ENCODE assay signal across 8 cellular contexts in the genomic region with DNA sequence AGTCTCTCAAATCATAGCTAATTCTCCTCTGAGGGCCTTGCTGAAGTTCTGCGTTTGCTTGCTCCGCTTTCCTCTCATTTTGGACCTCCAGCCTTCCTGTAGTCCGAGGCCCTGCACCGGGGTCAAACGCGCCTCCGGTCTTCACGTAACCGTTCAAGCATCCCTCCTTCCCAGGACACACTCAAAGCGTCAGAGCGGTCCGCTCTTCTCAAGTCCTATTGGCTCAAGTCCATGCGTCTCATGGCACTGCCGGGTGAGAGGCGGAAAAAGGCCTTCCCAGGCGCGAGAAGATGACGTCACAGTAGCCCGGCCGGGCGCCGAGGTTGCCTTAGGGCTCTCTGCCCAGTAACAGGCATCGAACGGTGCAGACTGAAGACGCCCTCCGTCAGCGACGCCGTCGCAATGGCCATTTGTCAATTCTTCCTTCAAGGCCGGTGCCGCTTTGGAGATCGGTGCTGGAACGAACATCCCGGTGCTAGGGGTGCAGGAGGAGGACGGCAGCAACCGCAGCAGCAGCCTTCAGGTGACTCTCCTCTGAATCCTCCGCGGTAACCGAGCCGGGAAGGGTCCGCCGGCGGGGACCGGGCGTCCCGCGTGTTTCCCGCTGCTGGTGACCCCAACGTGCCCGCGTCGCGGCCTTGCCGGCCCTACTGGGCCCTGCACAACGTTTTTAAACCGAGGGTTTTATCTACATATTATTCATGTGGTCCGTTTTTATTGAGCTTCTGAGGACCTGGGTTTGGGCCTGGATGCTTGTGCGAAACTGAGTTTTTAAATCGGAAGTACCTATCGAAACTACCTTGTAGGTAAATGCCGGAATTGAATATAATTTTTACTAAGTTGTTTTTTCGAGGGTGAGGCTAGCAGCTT. TPM values are rescaled to one million over a fixed set of nuclear protein-coding genes. Genes with fewer than 3 reads are reported as not detected.
DNase-seq lines count a peak whose midpoint lies in the region; ATAC-seq and TF ChIP-seq lines count a peak whose summit lies in the region.

A gene with protein sequence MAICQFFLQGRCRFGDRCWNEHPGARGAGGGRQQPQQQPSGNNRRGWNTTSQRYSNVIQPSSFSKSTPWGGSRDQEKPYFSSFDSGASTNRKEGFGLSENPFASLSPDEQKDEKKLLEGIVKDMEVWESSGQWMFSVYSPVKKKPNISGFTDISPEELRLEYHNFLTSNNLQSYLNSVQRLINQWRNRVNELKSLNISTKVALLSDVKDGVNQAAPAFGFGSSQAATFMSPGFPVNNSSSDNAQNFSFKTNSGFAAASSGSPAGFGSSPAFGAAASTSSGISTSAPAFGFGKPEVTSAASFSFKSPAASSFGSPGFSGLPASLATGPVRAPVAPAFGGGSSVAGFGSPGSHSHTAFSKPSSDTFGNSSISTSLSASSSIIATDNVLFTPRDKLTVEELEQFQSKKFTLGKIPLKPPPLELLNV (plus strand): TSS at position 365 of the 870 bp plus-strand sequence. CDS start 38 bp downstream, at position 403.

- peak; percentile 99 for ATAC-seq in GM23338
- peak; percentile 93 to 94 for ATAC-seq in naive B cell (ENCODE audit: low read depth in 2 of 2)
- ATAC-seq in stimulated activated memory B cell treated with anti-CD40 and anti-IgM and Interleukin-4, amounts not matched to agents 10 μg/mL and 1 μg/mL and 100 μg/mL, for 72 hours: peak; percentile 99

- no peaks in the 10 kb centered on the region for H3K9me2 ChIP-seq in DOHH2 (replicated peaks; ENCODE audit: control insufficient read depth, low read length)
- no peaks in the 10 kb centered on the region for H3K9me2 ChIP-seq in GM23338 (ENCODE audit: insufficient read depth)

- no peak for TF ChIP-seq CTCF in DOHH2 (IDR thresholded peaks at IDR 0.05; ENCODE audit: low read depth, low read length, poor library complexity, severe bottlenecking)
- TF ChIP-seq CTCF in GM23338 (conservative IDR thresholded peaks at IDR 0.05; ENCODE audit: low read depth in 2 of 2): no peak

- H3K4me1 ChIP-seq in DOHH2 (ENCODE audit: control insufficient read depth, low read length) (peaks cover 33% of the 10 kb centered on the region), GM23338 (ENCODE audit: insufficient read depth) (peaks cover 7% of the 10 kb centered on the region)

- peak within 1 kb of the TSS; percentile 91 for H3K4me2 ChIP-seq in DOHH2 (ENCODE audit: low read length)
- H3K4me2 ChIP-seq in GM23338: peak within 1 kb of the TSS; percentile 86

- peak within 1 kb of the TSS; percentile 84 for H3K27ac ChIP-seq in DOHH2 (ENCODE audit: low read depth, low read length)
- H3K27ac ChIP-seq in GM23338 (ENCODE audit: low read depth): peak within 1 kb of the TSS; percentile 94

- H3K9me3 ChIP-seq in DOHH2 (ENCODE audit: control insufficient read depth, insufficient read depth, low read length): no peaks in the 10 kb centered on the region

- peaks cover 67% of the 10 kb centered on the region for H3K79me2 ChIP-seq in DOHH2 (ENCODE audit: control insufficient read depth, low read length)
- H3K79me2 ChIP-seq in GM23338 (replicated peaks; ENCODE audit: insufficient read depth): peaks cover 35% of the 10 kb centered on the region

- peak within 1 kb of the TSS; percentile 56 for H2AFZ ChIP-seq in GM23338

- H3K4me3 Mint-ChIP-seq in GM23338 (peak within 1 kb of the TSS; percentile 91), naive B cell (peak within 1 kb of the TSS; percentile 95 to 100 (median 98))
- peak within 1 kb of the TSS; percentile 86 for H3K4me3 Mint-ChIP-seq in stimulated activated memory B cell treated with anti-CD40 and anti-IgM and Interleukin-4, amounts not matched to agents 10 μg/mL and 1 μg/mL and 100 μg/mL, for 72 hours

- H3K27ac Mint-ChIP-seq in GM23338 (peak within 1 kb of the TSS; percentile 99), naive B cell (peak within 1 kb of the TSS; percentile 98 to 100 (median 100))
- H3K27ac Mint-ChIP-seq in stimulated activated memory B cell treated with anti-CD40 and anti-IgM and Interleukin-4, amounts not matched to agents 10 μg/mL and 1 μg/mL and 100 μg/mL, for 72 hours: peak within 1 kb of the TSS; percentile 95

- H3K9me3 Mint-ChIP-seq in GM23338: no peaks in the 10 kb centered on the region; the same call in 2 of the 3 replicates
- H3K9me3 Mint-ChIP-seq in naive B cell: no peaks in the 10 kb centered on the region
- H3K9me3 Mint-ChIP-seq in stimulated activated memory B cell treated with anti-CD40 and anti-IgM and Interleukin-4, amounts not matched to agents 10 μg/mL and 1 μg/mL and 100 μg/mL, for 72 hours: no peaks in the 10 kb centered on the region

- DNase-seq in GM23338 (ENCODE audit: low spot score) (peak; percentile 100), LHCN-M2 (ENCODE audit: low read depth) (peak; percentile 100), RPMI8226 (peak; percentile 100), fibroblast of gingiva (ENCODE audit: low read depth) (peak; percentile 99), naive B cell (peak; percentile 95)
- peak; percentile 90 to 91 for DNase-seq in activated T-helper 1 cell treated with anti-CD3 and anti-CD28 coated beads, Interleukin-2, amount 50 U/mL, for 16 hours (ENCODE audit: low read depth in 1 of 2, low spot score in 1 of 2)

- H3K36me3 Mint-ChIP-seq in GM23338 (ENCODE audit: low read depth) (peaks cover 17% of the 10 kb centered on the region; the same call in 2 of the 3 replicates), naive B cell (no peaks in the 10 kb centered on the region)
- no peaks in the 10 kb centered on the region for H3K36me3 Mint-ChIP-seq in stimulated activated memory B cell treated with anti-CD40 and anti-IgM and Interleukin-4, amounts not matched to agents 10 μg/mL and 1 μg/mL and 100 μg/mL, for 72 hours

- H4K20me1 ChIP-seq in DOHH2 (ENCODE audit: control insufficient read depth, insufficient read depth, low read depth, low read length) (peaks cover 5% of the 10 kb centered on the region; the same call in 1 of the 2 replicates), GM23338 (replicated peaks; ENCODE audit: insufficient read depth) (0 out of 2 replicates have a peak, but pooled peaks cover 4% of the 10 kb centered on the region)

- H3K27me3 ChIP-seq in DOHH2 (ENCODE audit: control insufficient read depth, low read length) (no peaks in the 10 kb centered on the region), GM23338 (ENCODE audit: insufficient read depth) (no peaks in the 10 kb centered on the region)

- H3K4me3 ChIP-seq in DOHH2 (ENCODE audit: low read length) (peak within 1 kb of the TSS; percentile 92), GM23338 (peak within 1 kb of the TSS; percentile 69)

- H3K36me3 ChIP-seq in DOHH2 (ENCODE audit: control insufficient read depth, low read length): peaks cover 44% of the 10 kb centered on the region
- H3K36me3 ChIP-seq in GM23338 (ENCODE audit: insufficient read depth): peaks cover 11% of the 10 kb centered on the region; the same call in 1 of the 2 replicates

- H3K4me1 Mint-ChIP-seq in GM23338 (peaks cover 15% of the 10 kb centered on the region), naive B cell (peaks cover 16 to 43% (median 21%) of the 10 kb centered on the region in 3 donors)
- H3K4me1 Mint-ChIP-seq in stimulated activated memory B cell treated with anti-CD40 and anti-IgM and Interleukin-4, amounts not matched to agents 10 μg/mL and 1 μg/mL and 100 μg/mL, for 72 hours: peaks cover 23% of the 10 kb centered on the region

- H3F3A ChIP-seq in DOHH2 (ENCODE audit: control insufficient read depth, insufficient read depth): peaks cover 8% of the 10 kb centered on the region
- H3F3A ChIP-seq in GM23338 (replicated peaks; ENCODE audit: low read depth): 0 out of 2 replicates have a peak, but pooled peaks cover 6% of the 10 kb centered on the region

- H3K27me3 Mint-ChIP-seq in GM23338 (ENCODE audit: insufficient read depth, low read depth, poor library complexity) (peaks cover 6% of the 10 kb centered on the region), naive B cell (no peaks in the 10 kb centered on the region)
- H3K27me3 Mint-ChIP-seq in stimulated activated memory B cell treated with anti-CD40 and anti-IgM and Interleukin-4, amounts not matched to agents 10 μg/mL and 1 μg/mL and 100 μg/mL, for 72 hours: no peaks in the 10 kb centered on the region

RNA-seq across cellular contexts. Expression of the gene that starts here (rescaled TPM):
- 42.7 and 44.7 TPM in 2 replicates for total RNA-seq in GM23338 (2014; rRNA removed; shearing (Covaris generic))
- polyA plus RNA-seq in GM23338 (2016; fragmentation: Nextera tagmentation; extraction: Ambion mirVana): 35.0 and 39.1 TPM in 2 replicates
- total RNA-seq in LHCN-M2 (2014; rRNA removed): 41.6 and 50.7 TPM in 2 replicates
- 17.4 TPM for polyA plus RNA-seq in LHCN-M2 (2012)
- 10 to 100 TPM; 26.8 to 61.8 (median 36.6) TPM for polyA plus RNA-seq in naive B cell (ENCODE audit: low read depth in 6 of 6)

Comparison
In these comparisons a context has a peak if more than half of its experiments do, and no peak if none do; other contexts are left out.
1. Peak in every context shown above with its lines: DNase-seq, ATAC-seq, H3K4me3 ChIP-seq and H3K27ac ChIP-seq.